10 cellular contexts compared by ENCODE assay signal in genomic region chr7:8389898-8390642, GRCh38. TPM values are rescaled to one million over a fixed set of nuclear protein-coding genes. Genes with fewer than 3 reads are reported as not detected.
DNase-seq lines count a peak whose midpoint lies in the region; ATAC-seq and TF ChIP-seq lines count a peak whose summit lies in the region.
"Had no signal": no experiment of that assay in that cellular context is flagged by ENCODE, and none has a peak within 500 bp of the region (broad histone marks: within the 10 kb centered on the region; RNA-seq: fewer than 3 reads in every experiment).

No MANE protein-coding gene starts in this region.

- H4K8ac ChIP-seq in H9 (replicated peaks; ENCODE audit: insufficient read length, low read depth, low read length): no peak overlapping the region

- no peaks in the 10 kb centered on the region for H3K9me3 ChIP-seq in H9 (ENCODE audit: control insufficient read depth, low read depth, low read length)
- H3K9me3 ChIP-seq: SJSA1 had no signal

- no peaks in the 10 kb centered on the region for H3K36me3 Mint-ChIP-seq in H9 (ENCODE audit: insufficient read depth in 1 of 3, low read depth in 3 of 3)
- no peaks in the 10 kb centered on the region for H3K36me3 Mint-ChIP-seq in glutamatergic neuron (ENCODE audit: unreplicated experiment)

- H3K27me3 Mint-ChIP-seq in H9 (ENCODE audit: low read depth) (no peaks in the 10 kb centered on the region), glutamatergic neuron (ENCODE audit: unreplicated experiment) (no peaks in the 10 kb centered on the region)

- no peak overlapping the region for H3K14ac ChIP-seq in H9 (ENCODE audit: insufficient read depth, low read length)

- H3K27ac Mint-ChIP-seq in H9 (peak overlapping the region in 1 of 3 experiments; percentile 62; a peak in 3 of 7 replicates), glutamatergic neuron (ENCODE audit: unreplicated experiment) (no peak overlapping the region)

- no peak overlapping the region for H4K5ac ChIP-seq in H9 (ENCODE audit: insufficient read length, low read depth, low read length)

- no peak overlapping the region for H2BK12ac ChIP-seq in H9 (ENCODE audit: insufficient read length, low read depth, low read length)

- no peak overlapping the region for H2BK20ac ChIP-seq in H9 (ENCODE audit: low read depth, low read length, poor library complexity, severe bottlenecking)

- H3K79me2 ChIP-seq in H9 (ENCODE audit: insufficient read depth, low read length): no peaks in the 10 kb centered on the region

- no peak overlapping the region for H2BK120ac ChIP-seq in H9 (ENCODE audit: low read depth, low read length, poor library complexity, severe bottlenecking)

- peak overlapping the region; percentile 56 to 65 for H3K4me3 Mint-ChIP-seq in H9
- no peak overlapping the region for H3K4me3 Mint-ChIP-seq in glutamatergic neuron (ENCODE audit: unreplicated experiment)

- no peak overlapping the region for H4K91ac ChIP-seq in H9 (ENCODE audit: insufficient read length, low read depth, low read length)

- peak overlapping the region; percentile 91 for H2AFZ ChIP-seq in H9 (ENCODE audit: low read length)

- H2AK5ac ChIP-seq in H9 (ENCODE audit: insufficient read length, low read length): no peak overlapping the region

- H3K23ac ChIP-seq in H9 (ENCODE audit: insufficient read length, low read depth, low read length): no peak overlapping the region

- H3K4me2 ChIP-seq in H9 (ENCODE audit: insufficient read depth, insufficient read length, low read length): peak overlapping the region; percentile 76

- no peak overlapping the region for H2BK15ac ChIP-seq in H9 (ENCODE audit: low read depth, low read length)

- H3T11ph ChIP-seq in H9 (ENCODE audit: low read length): no peak overlapping the region

- H3K27me3 ChIP-seq in H9 (ENCODE audit: insufficient read depth, low read length): no peaks in the 10 kb centered on the region
- H3K27me3 ChIP-seq: SJSA1 had no signal

- peak overlapping the region; percentile 42 for H3K27ac ChIP-seq in H9 (ENCODE audit: insufficient read length, low read depth, low read length)
- H3K27ac ChIP-seq: SJSA1 had no signal

- peaks cover 5% of the 10 kb centered on the region; the same call in 1 of the 2 replicates for H3K4me1 ChIP-seq in H9 (ENCODE audit: insufficient read depth, low read length)
- H3K4me1 ChIP-seq: SJSA1 had no signal

- peaks cover 6% of the 10 kb centered on the region for H3K23me2 ChIP-seq in H9 (ENCODE audit: insufficient read length, low read depth, low read length, poor library complexity, severe bottlenecking)

- H3K18ac ChIP-seq in H9 (ENCODE audit: insufficient read length, low read depth, low read length): no peak overlapping the region

- ATAC-seq in GM19324 (IDR thresholded peaks at IDR 0.05; ENCODE audit: low FRiP score, unreplicated experiment): no peak
- ATAC-seq in HG03457 (IDR thresholded peaks at IDR 0.05; ENCODE audit: unreplicated experiment): no peak

- no peak overlapping the region for H3K9ac ChIP-seq in H9 (ENCODE audit: extremely low read depth, insufficient read length, low read length)

- no CpG with 5 or more reads among the region's 10 CpGs for WGBS in H9 (ENCODE audit: extremely low coverage, insufficient read length, low lambda C conversion rate)

- H3K4me1 Mint-ChIP-seq in H9: peaks cover 27 to 30% of the 10 kb centered on the region in 2 experiments
- H3K4me1 Mint-ChIP-seq in glutamatergic neuron (ENCODE audit: low read depth, unreplicated experiment): peaks cover 11% of the 10 kb centered on the region

- H3K56ac ChIP-seq in H9 (ENCODE audit: insufficient read length, low read depth, low read length): no peak overlapping the region

- no peaks in the 10 kb centered on the region for H3K9me3 Mint-ChIP-seq in H9
- peaks cover 1% of the 10 kb centered on the region for H3K9me3 Mint-ChIP-seq in glutamatergic neuron (ENCODE audit: unreplicated experiment)

- DNase-seq in H9 (peak; percentile 91), NCI-H526 treated with DMSO at 0.1 percent for 48 hours (lab: John Stamatoyannopoulos, UW) (peak; percentile 83), glutamatergic neuron (peak; percentile 67), renal cortical epithelial cell (ENCODE audit: low read depth) (peak; percentile 9), NCI-H1092 treated with DMSO at 0.1 percent for 48 hours (lab: John Stamatoyannopoulos, UW) (no peak)
- DNase-seq: IMR-90 had no signal

- no peaks in the 10 kb centered on the region for H3K79me1 ChIP-seq in H9 (ENCODE audit: insufficient read depth, low read depth, low read length, poor library complexity, severe bottlenecking)

- H4K20me1 ChIP-seq in H9 (ENCODE audit: control insufficient read depth, insufficient read depth, insufficient read length): no peaks in the 10 kb centered on the region

- no peak for TF ChIP-seq CTCF in H9 (conservative IDR thresholded peaks at IDR 0.05)
- no peak for TF ChIP-seq CTCF in glutamatergic neuron (IDR thresholded peaks at IDR 0.05; ENCODE audit: partially characterized antibody, unreplicated experiment)

- H3K4ac ChIP-seq in H9 (ENCODE audit: low read depth, low read length): no peak overlapping the region

- H2BK5ac ChIP-seq in H9 (ENCODE audit: insufficient read length, low read length): no peak overlapping the region

RNA-seq across cellular contexts. Expression of gene NXPH1, which starts 43.3 kb away (rescaled TPM):
- total RNA-seq in H9 (2021) (0.11 and 0.15 TPM in 2 replicates), glutamatergic neuron (ENCODE audit: unreplicated experiment) (3.8 TPM), renal cortical epithelial cell (not detected in 2 replicates)
- total RNA-seq: IMR-90, mononuclear cell, SJSA1 had no signal
